In the genomic region with DNA sequence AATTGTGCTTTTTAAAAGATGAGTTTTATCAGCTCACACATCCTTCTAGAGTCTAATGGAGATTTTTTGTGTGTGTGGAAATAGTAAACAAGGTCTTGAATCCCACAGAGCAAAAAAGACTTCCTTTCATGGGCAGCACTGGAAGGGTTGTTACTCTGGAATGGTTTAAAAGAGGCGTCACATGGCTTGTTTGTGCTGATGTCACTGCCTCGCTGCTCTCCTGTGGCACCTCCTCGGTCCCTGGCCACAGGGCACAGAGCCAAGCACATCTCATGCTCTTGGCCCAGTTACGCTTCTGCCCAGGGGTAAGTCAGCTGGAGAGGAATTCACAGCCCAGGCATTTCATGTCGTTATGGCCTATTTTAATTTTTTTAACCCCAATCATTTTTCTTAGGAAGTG, we compare ENCODE assay signal across 1 cellular context.
TF ChIP-seq lines count a peak whose summit lies in the region.

No MANE protein-coding gene starts in this region.

TF ChIP-seq in IMR-90, 13 proteins besides CTCF, POLR2A, EP300 and RAD21:
- TF ChIP-seq MAFK (IDR thresholded peaks at IDR 0.05; ENCODE audit: low read depth, low read length) (no peak), BHLHE40 (IDR thresholded peaks at IDR 0.05; ENCODE audit: low read depth, low read length) (no peak), SMC3 (IDR thresholded peaks at IDR 0.05; ENCODE audit: low read depth, low read length) (no peak), RFX5 (IDR thresholded peaks at IDR 0.05; ENCODE audit: low read depth, low read length) (no peak), CEBPB (IDR thresholded peaks at IDR 0.05; ENCODE audit: low read depth, low read length) (0 out of 2 replicates have a peak, but pooled peaks have one; percentile 7), RCOR1 (IDR thresholded peaks at IDR 0.05; ENCODE audit: insufficient replicate concordance, low read length) (peak; percentile 23), FOS (IDR thresholded peaks at IDR 0.05; ENCODE audit: low read depth, low read length) (no peak), MAZ (IDR thresholded peaks at IDR 0.05; ENCODE audit: borderline replicate concordance, low read depth, low read length) (0 out of 2 replicates have a peak, but pooled peaks have one; percentile 6), MXI1 (IDR thresholded peaks at IDR 0.05; ENCODE audit: borderline replicate concordance, low read depth, low read length) (0 out of 2 replicates have a peak, but pooled peaks have one; percentile 36), NFE2L2 (IDR thresholded peaks at IDR 0.05; ENCODE audit: low read depth, low read length) (0 out of 2 replicates have a peak, but pooled peaks have one; percentile 4), ELK1 (IDR thresholded peaks at IDR 0.05; ENCODE audit: borderline replicate concordance, low read depth, low read length) (no peak), CHD1 (IDR thresholded peaks at IDR 0.05; ENCODE audit: low read depth, low read length) (no peak)
- TF ChIP-seq, protein P1, sequence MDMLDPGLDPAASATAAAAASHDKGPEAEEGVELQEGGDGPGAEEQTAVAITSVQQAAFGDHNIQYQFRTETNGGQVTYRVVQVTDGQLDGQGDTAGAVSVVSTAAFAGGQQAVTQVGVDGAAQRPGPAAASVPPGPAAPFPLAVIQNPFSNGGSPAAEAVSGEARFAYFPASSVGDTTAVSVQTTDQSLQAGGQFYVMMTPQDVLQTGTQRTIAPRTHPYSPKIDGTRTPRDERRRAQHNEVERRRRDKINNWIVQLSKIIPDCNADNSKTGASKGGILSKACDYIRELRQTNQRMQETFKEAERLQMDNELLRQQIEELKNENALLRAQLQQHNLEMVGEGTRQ (IDR thresholded peaks at IDR 0.05; ENCODE audit: low read depth, low read length), result peak; percentile 87
TF ChIP-seq in IMR-90: peak in this region for 6.
